20 cellular contexts compared by ENCODE assay signal in genomic region chrX:147890766-147891165, GRCh38.
"Had no signal": no experiment of that assay in that cellular context is flagged by ENCODE, and none has a peak within 500 bp of the region (broad histone marks: within the 10 kb centered on the region; RNA-seq: fewer than 3 reads in every experiment).

No MANE protein-coding gene starts in this region.

- H3K27me3 Mint-ChIP-seq: effector memory CD8-positive, alpha-beta T cell; type B pancreatic cell had no signal

- H3K4me1 ChIP-seq: esophagus muscularis mucosa, suprapubic skin had no signal

- H3K27me3 ChIP-seq: esophagus muscularis mucosa, ovary, suprapubic skin, thyroid gland had no signal

- H3K27ac ChIP-seq: epithelial cell of prostate, esophagus muscularis mucosa, neutrophil, ovary, suprapubic skin, thyroid gland had no signal

- H3K4me3 ChIP-seq: esophagus muscularis mucosa, ovary, suprapubic skin, thyroid gland had no signal

- ATAC-seq: effector memory CD8-positive, alpha-beta T cell; left ventricle myocardium superior; naive thymus-derived CD8-positive, alpha-beta T cell; right cardiac atrium; stimulated activated effector memory CD8-positive, alpha-beta T cell treated with anti-CD3 and anti-CD28 coated beads, Interleukin-12 subunit alpha, Interleukin-12 subunit beta, amount 100 ng/mL, for 72 hours; stimulated activated naive CD8-positive, alpha-beta T cell treated with anti-CD3 and anti-CD28 coated beads, Interleukin-15, Interleukin-2, amounts not matched to agents 100 U/mL and 50 U/mL, for 24 hours had no signal

- H3K36me3 Mint-ChIP-seq: immature natural killer cell; stimulated activated effector memory CD8-positive, alpha-beta T cell treated with anti-CD3 and anti-CD28 coated beads, Interleukin-12 subunit alpha, Interleukin-12 subunit beta, amount 100 ng/mL, for 72 hours; type B pancreatic cell had no signal

- H3K9me3 ChIP-seq: esophagus muscularis mucosa, neutrophil, ovary, suprapubic skin, thyroid gland had no signal

- H3K4me3 Mint-ChIP-seq: effector memory CD8-positive, alpha-beta T cell; immature natural killer cell; naive thymus-derived CD8-positive, alpha-beta T cell; stimulated activated effector memory CD8-positive, alpha-beta T cell treated with anti-CD3 and anti-CD28 coated beads, Interleukin-12 subunit alpha, Interleukin-12 subunit beta, amount 100 ng/mL, for 72 hours; type B pancreatic cell had no signal

- H3K36me3 ChIP-seq: esophagus muscularis mucosa, neutrophil, ovary, suprapubic skin, thyroid gland had no signal

- H3K27ac Mint-ChIP-seq: effector memory CD8-positive, alpha-beta T cell; immature natural killer cell; naive thymus-derived CD8-positive, alpha-beta T cell; stimulated activated effector memory CD8-positive, alpha-beta T cell treated with anti-CD3 and anti-CD28 coated beads, Interleukin-12 subunit alpha, Interleukin-12 subunit beta, amount 100 ng/mL, for 72 hours; type B pancreatic cell had no signal

- FAIRE-seq: keratinocyte, urothelium cell line had no signal

- DNase-seq: cortex of kidney; effector memory CD8-positive, alpha-beta T cell; immature natural killer cell; left ventricle myocardium superior; mammary epithelial cell; naive thymus-derived CD8-positive, alpha-beta T cell; ovary; right cardiac atrium; stimulated activated CD4-positive, alpha-beta T cell treated with anti-CD3 and anti-CD28 coated beads, Interleukin-4, amount 100 ng/mL, for 1 hour; stimulated activated CD8-positive, alpha-beta memory T cell treated with anti-CD3 and anti-CD28 coated beads, Interleukin-4, amount 100 ng/mL, for 48 hours; stimulated activated naive CD8-positive, alpha-beta T cell treated with anti-CD3 and anti-CD28 coated beads, Interleukin-15, Interleukin-2, amounts not matched to agents 100 U/mL and 50 U/mL, for 24 hours; thyroid gland had no signal
